Comparison of ENCODE assay signal across 18 cellular contexts in genomic region chr3:156253150-156253549, GRCh38.
A peak's percentile ranks its signal among the peaks of the same experiment; 100 is the strongest.
DNase-seq lines count a peak whose midpoint lies in the region; ATAC-seq, FAIRE-seq and TF ChIP-seq lines count a peak whose summit lies in the region.
"Had no signal": no experiment of that assay in that cellular context is flagged by ENCODE, and none has a peak within 500 bp of the region (broad histone marks: within the 10 kb centered on the region; RNA-seq: fewer than 3 reads in every experiment).

No MANE protein-coding gene starts in this region.

- DNase-seq in GM12864 (ENCODE audit: low read depth) (peak; percentile 7), HTR-8/SVneo (ENCODE audit: insufficient read length, low spot score) (no peak), colonic mucosa (no peak), urothelium cell line (ENCODE audit: low spot score) (no peak), NCI-H146 treated with DMSO at 0.1 percent for 48 hours (lab: John Stamatoyannopoulos, UW; ENCODE audit: unreplicated experiment) (no peak)
- DNase-seq: activated CD4-positive, alpha-beta T cell treated with anti-CD3 and anti-CD28 coated beads, Interleukin-2, amount 50 U/mL, for 4 hours; adrenal gland; DND-41; Kasumi-1; naive thymus-derived CD4-positive, alpha-beta T cell; NCI-H187; PC-3; psoas muscle had no signal

- H3K4me3 ChIP-seq in GM12864 (ENCODE audit: low read depth, low read length) (no peak overlapping the region), colonic mucosa (no peak overlapping the region)
- H3K4me3 ChIP-seq: adrenal gland, psoas muscle had no signal

- H3K36me3 ChIP-seq in colonic mucosa = no peaks in the 10 kb centered on the region
- H3K36me3 ChIP-seq: adrenal gland had no signal

- peak; percentile 44 for ATAC-seq in GM19397 (IDR thresholded peaks at IDR 0.05; ENCODE audit: unreplicated experiment)
- peak; percentile 61 for ATAC-seq in HG02642 (IDR thresholded peaks at IDR 0.05; ENCODE audit: poor library complexity, unreplicated experiment)
- ATAC-seq in HG03442 (IDR thresholded peaks at IDR 0.05; ENCODE audit: unreplicated experiment) = peak; percentile 74
- ATAC-seq: naive thymus-derived CD4-positive, alpha-beta T cell; PC-3; psoas muscle had no signal

- H3K27ac ChIP-seq in colonic mucosa = no peak overlapping the region
- H3K27ac ChIP-seq: adrenal gland, psoas muscle had no signal

- TF ChIP-seq CTCF in GM12864 (IDR thresholded peaks at IDR 0.05; ENCODE audit: low read depth, low read length, missing control alignments) (no peak), colonic mucosa (IDR thresholded peaks at IDR 0.05) (no peak)

- FAIRE-seq in HTR-8/SVneo (lab: Jason Lieb, UNC) (no peak), urothelium cell line (lab: Jason Lieb, UNC) (no peak)
- FAIRE-seq: A204.1, frontal cortex had no signal

- no peaks in the 10 kb centered on the region for H3K4me1 ChIP-seq in colonic mucosa
- H3K4me1 ChIP-seq: adrenal gland, psoas muscle had no signal

- H3K27me3 ChIP-seq in colonic mucosa = no peaks in the 10 kb centered on the region
- H3K27me3 ChIP-seq: adrenal gland had no signal

- H3K9me3 ChIP-seq in colonic mucosa = no peaks in the 10 kb centered on the region
- H3K9me3 ChIP-seq: adrenal gland, psoas muscle had no signal

- intact Hi-C loops in colonic mucosa (cut with DNase I) = no loop called here

- H3K9ac ChIP-seq in colonic mucosa (ENCODE audit: low read depth in 2 of 2, low read length in 2 of 2) = no peak overlapping the region
